In the genomic region with DNA sequence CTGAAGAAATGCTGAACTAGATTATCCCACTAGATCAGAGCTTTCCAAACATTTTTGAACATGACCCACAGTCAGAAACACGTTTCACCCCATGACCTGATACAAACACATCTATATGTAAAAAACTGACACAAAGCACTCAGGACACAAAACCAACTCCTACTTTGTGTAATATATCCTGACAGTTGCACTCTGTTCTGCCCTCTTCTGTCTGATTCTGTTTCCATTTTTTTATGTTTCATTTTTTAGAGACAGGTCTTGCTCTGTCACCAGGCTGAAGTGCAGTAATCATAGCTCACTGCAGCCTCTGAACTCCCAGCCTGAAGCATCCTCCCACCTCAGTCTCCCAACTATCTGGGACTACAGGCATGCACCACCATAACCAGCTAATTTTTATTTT, we compare ENCODE assay signal across 13 cellular contexts. TPM values are rescaled to one million over a fixed set of nuclear protein-coding genes. Genes with fewer than 3 reads are reported as not detected.
DNase-seq lines count a peak whose midpoint lies in the region; ATAC-seq and TF ChIP-seq lines count a peak whose summit lies in the region.
"Had no signal": no experiment of that assay in that cellular context is flagged by ENCODE, and none has a peak within 500 bp of the region (broad histone marks: within the 10 kb centered on the region; RNA-seq: fewer than 3 reads in every experiment).

No MANE protein-coding gene starts in this region.

- no peaks in the 10 kb centered on the region for H4K20me1 ChIP-seq in DOHH2 (ENCODE audit: control insufficient read depth, insufficient read depth, low read depth, low read length)

- H3K4me1 ChIP-seq in DOHH2 (ENCODE audit: control insufficient read depth, low read length): peaks cover 62% of the 10 kb centered on the region
- H3K4me1 ChIP-seq in naive thymus-derived CD4-positive, alpha-beta T cell (ENCODE audit: control insufficient read depth in 2 of 2, insufficient read depth in 2 of 2, low read length in 2 of 2): no peaks in the 10 kb centered on the region

- H3K9me3 Mint-ChIP-seq in T-helper 2 cell treated with Interferon-gamma antibody and Interleukin-4, amounts not matched to agents 5 μg/mL and 100 μg/mL, for 36 hours: peaks cover 14% of the 10 kb centered on the region
- peaks cover 0 to 12% (median 0%) of the 10 kb centered on the region in 11 donors for H3K9me3 Mint-ChIP-seq in naive thymus-derived CD4-positive, alpha-beta T cell
- H3K9me3 Mint-ChIP-seq: neural crest cell had no signal

- no peak overlapping the region for H3K27ac ChIP-seq in DOHH2 (ENCODE audit: low read depth, low read length)
- H3K27ac ChIP-seq in naive thymus-derived CD4-positive, alpha-beta T cell (ENCODE audit: low read depth, low read length): no peak overlapping the region

- ATAC-seq in GM18907 (IDR thresholded peaks at IDR 0.05; ENCODE audit: unreplicated experiment): peak; percentile 48
- ATAC-seq in naive thymus-derived CD4-positive, alpha-beta T cell: peak; percentile 62
- ATAC-seq in GM18873 (IDR thresholded peaks at IDR 0.05; ENCODE audit: low FRiP score, unreplicated experiment): no peak
- ATAC-seq: Panc1 had no signal

- CTCF ChIA-PET in naive thymus-derived CD4-positive, alpha-beta T cell (lab: Charles Lee): interaction anchor here (0.6 to 3.8 kb wide), 18 partner anchors 21 to 480 kb away, joined by 3 to 32 read pairs (median 4); a partner anchor contains a TSS

- H3K4me3 ChIP-seq in DOHH2 (ENCODE audit: low read length): no peak overlapping the region
- H3K4me3 ChIP-seq in naive thymus-derived CD4-positive, alpha-beta T cell (ENCODE audit: low read length): no peak overlapping the region
- H3K4me3 ChIP-seq: heart right ventricle had no signal

- no peaks in the 10 kb centered on the region for H3K9me3 ChIP-seq in DOHH2 (ENCODE audit: control insufficient read depth, insufficient read depth, low read length)
- H3K9me3 ChIP-seq in naive thymus-derived CD4-positive, alpha-beta T cell (ENCODE audit: control insufficient read depth in 2 of 3, low read length in 3 of 3): no peaks in the 10 kb centered on the region

- peaks cover 8% of the 10 kb centered on the region for H3K36me3 Mint-ChIP-seq in T-helper 2 cell treated with Interferon-gamma antibody and Interleukin-4, amounts not matched to agents 5 μg/mL and 100 μg/mL, for 36 hours (ENCODE audit: low read depth)
- peaks cover 0 to 16% (median 0%) of the 10 kb centered on the region in 5 donors for H3K36me3 Mint-ChIP-seq in naive thymus-derived CD4-positive, alpha-beta T cell

- POLR2A ChIA-PET in naive thymus-derived CD4-positive, alpha-beta T cell (lab: Charles Lee): interaction anchor here (0.9 to 2.3 kb wide), 4 partner anchors 13 to 243 kb away, joined by 3 to 9 read pairs (median 4); no protein-coding TSS in a partner anchor

- H3K27me3 Mint-ChIP-seq in T-helper 2 cell treated with Interferon-gamma antibody and Interleukin-4, amounts not matched to agents 5 μg/mL and 100 μg/mL, for 36 hours (ENCODE audit: low read depth): peaks cover 8% of the 10 kb centered on the region
- H3K27me3 Mint-ChIP-seq in naive thymus-derived CD4-positive, alpha-beta T cell: peaks cover 0 to 19% (median 0%) of the 10 kb centered on the region in 5 donors

- no peaks in the 10 kb centered on the region for H3K79me2 ChIP-seq in DOHH2 (ENCODE audit: control insufficient read depth, low read length)

- peak; percentile 50 for TF ChIP-seq CTCF in DOHH2 (IDR thresholded peaks at IDR 0.05; ENCODE audit: low read depth, low read length, poor library complexity, severe bottlenecking)

- no peaks in the 10 kb centered on the region for H3K27me3 ChIP-seq in DOHH2 (ENCODE audit: control insufficient read depth, low read length)
- H3K27me3 ChIP-seq in naive thymus-derived CD4-positive, alpha-beta T cell (ENCODE audit: control insufficient read depth in 2 of 2, insufficient read depth in 2 of 2, low read length in 2 of 2): no peaks in the 10 kb centered on the region
- H3K27me3 ChIP-seq: heart right ventricle had no signal

- DNase-seq in T-helper 2 cell treated with Interferon-gamma antibody and Interleukin-4, amounts not matched to agents 5 μg/mL and 100 μg/mL, for 36 hours (ENCODE audit: low spot score): no peak
- peak in 5 of 9 donors; percentile 32 to 54 (median 39) for DNase-seq in naive thymus-derived CD4-positive, alpha-beta T cell
- DNase-seq in COR-L47 (lab: John Stamatoyannopoulos, UW): no peak
- DNase-seq in NCI-H2196 (lab: John Stamatoyannopoulos, UW; ENCODE audit: unreplicated experiment): no peak
- DNase-seq: activated effector memory CD4-positive, alpha-beta T cell treated with Interleukin-2 at 50 U/mL for 16 hours; C1 segment of cervical spinal cord; MV-4-11 had no signal

- H3K4me2 ChIP-seq in DOHH2 (ENCODE audit: low read length): peak overlapping the region; percentile 3; the same call in 1 of the 2 replicates

- peaks cover 15% of the 10 kb centered on the region for H3K4me1 Mint-ChIP-seq in T-helper 2 cell treated with Interferon-gamma antibody and Interleukin-4, amounts not matched to agents 5 μg/mL and 100 μg/mL, for 36 hours (ENCODE audit: low read depth)
- peaks cover 4 to 19% (median 12%) of the 10 kb centered on the region in 7 donors for H3K4me1 Mint-ChIP-seq in naive thymus-derived CD4-positive, alpha-beta T cell
- H3K4me1 Mint-ChIP-seq: neural crest cell had no signal

- intact Hi-C loops in naive thymus-derived CD4-positive, alpha-beta T cell (cut with micrococcal nuclease): loop anchor here (1.0 to 5.0 kb wide), 4 partner anchors 17 to 262 kb away; a partner anchor contains a TSS

- H3F3A ChIP-seq in DOHH2 (ENCODE audit: control insufficient read depth, insufficient read depth): no peaks in the 10 kb centered on the region

- no peak overlapping the region for H3K4me3 Mint-ChIP-seq in T-helper 2 cell treated with Interferon-gamma antibody and Interleukin-4, amounts not matched to agents 5 μg/mL and 100 μg/mL, for 36 hours
- H3K4me3 Mint-ChIP-seq in naive thymus-derived CD4-positive, alpha-beta T cell: no peak overlapping the region
- H3K4me3 Mint-ChIP-seq: neural crest cell had no signal

- no peaks in the 10 kb centered on the region for H3K9me2 ChIP-seq in DOHH2 (replicated peaks; ENCODE audit: control insufficient read depth, low read length)

- H3K36me3 ChIP-seq in DOHH2 (ENCODE audit: control insufficient read depth, low read length): no peaks in the 10 kb centered on the region
- H3K36me3 ChIP-seq in naive thymus-derived CD4-positive, alpha-beta T cell (ENCODE audit: control insufficient read depth in 2 of 3, insufficient read depth in 3 of 3, low read length in 3 of 3): no peaks in the 10 kb centered on the region
- H3K36me3 ChIP-seq: heart right ventricle had no signal

- peak overlapping the region; percentile 42 for H3K27ac Mint-ChIP-seq in T-helper 2 cell treated with Interferon-gamma antibody and Interleukin-4, amounts not matched to agents 5 μg/mL and 100 μg/mL, for 36 hours
- peak overlapping the region in 6 of 9 donors; percentile 26 to 72 (median 58) for H3K27ac Mint-ChIP-seq in naive thymus-derived CD4-positive, alpha-beta T cell

RNA-seq across cellular contexts. Expression of a gene that starts 15.8 kb away (rescaled TPM):
- 10 to 100 TPM; 51.1 to 68.8 (median 61.5) TPM for total RNA-seq in naive thymus-derived CD4-positive, alpha-beta T cell
- polyA plus RNA-seq in naive thymus-derived CD4-positive, alpha-beta T cell: 10 to 100 TPM; 44.8 to 53.2 TPM

Comparison
In these comparisons a context has a peak if more than half of its experiments do, and no peak if none do; other contexts are left out.
1. DNase-seq: peak in naive thymus-derived CD4-positive, alpha-beta T cell (5 of 9); none in T-helper 2 cell treated with Interferon-gamma antibody and Interleukin-4, amounts not matched to agents 5 μg/mL and 100 μg/mL, for 36 hours (single experiment), COR-L47 (single experiment) and NCI-H2196 (single experiment).